ENCODE assay signal across 19 cellular contexts in the genomic region with DNA sequence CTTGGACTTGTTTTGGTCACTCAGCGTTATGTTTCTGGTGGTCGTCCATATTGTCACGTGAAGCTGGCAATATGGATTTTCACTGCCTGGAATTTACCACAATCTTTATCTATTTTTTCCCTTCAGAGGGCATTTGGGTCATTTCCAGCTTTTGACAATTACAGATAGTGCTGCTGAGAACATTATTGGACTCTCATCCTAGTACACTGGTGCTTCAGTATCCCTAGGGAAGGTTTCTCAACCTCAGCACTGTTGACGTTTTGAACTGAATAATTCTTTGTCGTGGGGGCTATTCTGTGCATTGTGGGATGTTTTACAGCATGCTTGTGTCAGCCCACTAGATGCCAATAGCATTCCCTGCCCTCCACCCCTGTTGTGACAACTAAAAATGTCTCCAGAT.
"Had no signal": no experiment of that assay in that cellular context is flagged by ENCODE, and none has a peak within 500 bp of the region (broad histone marks: within the 10 kb centered on the region; RNA-seq: fewer than 3 reads in every experiment).

No MANE protein-coding gene starts in this region.

- H3K4me1 ChIP-seq: SJSA1 had no signal

- H3K36me3 ChIP-seq: SJSA1 had no signal

- DNase-seq: KBM-7, MV-4-11, NCI-H1048, NCI-H1105, NCI-H1417, NCI-H1436 treated with DMSO at 0.1 percent for 48 hours, NCI-H1694, NCI-H187 treated with DMSO at 0.1 percent for 48 hours, NCI-H2029 treated with DMSO at 0.1 percent for 48 hours, NCI-H2171 treated with DMSO at 0.1 percent for 48 hours, NCI-H345, NCI-H446 treated with DMSO at 0.1 percent for 48 hours, NCI-H510A treated with DMSO at 0.1 percent for 48 hours, NCI-H526, NCI-H82, RPMI8226, SHP77 treated with DMSO at 0.1 percent for 48 hours had no signal

- H3K4me3 ChIP-seq: SJSA1, SK-N-MC had no signal

- H3K27me3 ChIP-seq: SJSA1 had no signal

- H3K27ac ChIP-seq: SJSA1, SK-N-MC had no signal

- H3K9me3 ChIP-seq: SJSA1 had no signal
